Comparison of ENCODE assay signal across 1 cellular context in the genomic region with DNA sequence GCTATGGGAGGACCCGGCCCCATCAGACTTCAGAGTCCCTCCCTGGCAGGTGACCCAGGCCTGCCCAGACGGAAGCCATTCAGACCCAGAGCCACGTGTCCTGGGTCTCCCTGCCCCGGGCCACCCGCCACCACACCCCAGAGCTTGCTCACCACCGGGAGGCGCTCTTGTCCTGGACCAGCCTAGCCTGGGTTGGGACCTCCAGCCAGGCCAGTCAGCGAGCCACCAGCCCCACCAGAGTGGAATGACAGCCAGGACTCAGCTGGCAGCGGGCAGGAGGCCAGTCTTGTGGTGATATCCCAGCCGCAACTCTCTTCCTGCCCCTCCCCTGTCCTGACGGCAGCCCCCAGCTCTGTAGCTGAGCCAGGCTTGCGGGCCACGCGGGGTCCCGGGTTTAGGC.
TF ChIP-seq lines count a peak whose summit lies in the region.

No MANE protein-coding gene starts in this region.

TF ChIP-seq in K562, 482 proteins besides CTCF, POLR2A, EP300 and RAD21 (continued from another document):
- TF ChIP-seq, protein P1, sequence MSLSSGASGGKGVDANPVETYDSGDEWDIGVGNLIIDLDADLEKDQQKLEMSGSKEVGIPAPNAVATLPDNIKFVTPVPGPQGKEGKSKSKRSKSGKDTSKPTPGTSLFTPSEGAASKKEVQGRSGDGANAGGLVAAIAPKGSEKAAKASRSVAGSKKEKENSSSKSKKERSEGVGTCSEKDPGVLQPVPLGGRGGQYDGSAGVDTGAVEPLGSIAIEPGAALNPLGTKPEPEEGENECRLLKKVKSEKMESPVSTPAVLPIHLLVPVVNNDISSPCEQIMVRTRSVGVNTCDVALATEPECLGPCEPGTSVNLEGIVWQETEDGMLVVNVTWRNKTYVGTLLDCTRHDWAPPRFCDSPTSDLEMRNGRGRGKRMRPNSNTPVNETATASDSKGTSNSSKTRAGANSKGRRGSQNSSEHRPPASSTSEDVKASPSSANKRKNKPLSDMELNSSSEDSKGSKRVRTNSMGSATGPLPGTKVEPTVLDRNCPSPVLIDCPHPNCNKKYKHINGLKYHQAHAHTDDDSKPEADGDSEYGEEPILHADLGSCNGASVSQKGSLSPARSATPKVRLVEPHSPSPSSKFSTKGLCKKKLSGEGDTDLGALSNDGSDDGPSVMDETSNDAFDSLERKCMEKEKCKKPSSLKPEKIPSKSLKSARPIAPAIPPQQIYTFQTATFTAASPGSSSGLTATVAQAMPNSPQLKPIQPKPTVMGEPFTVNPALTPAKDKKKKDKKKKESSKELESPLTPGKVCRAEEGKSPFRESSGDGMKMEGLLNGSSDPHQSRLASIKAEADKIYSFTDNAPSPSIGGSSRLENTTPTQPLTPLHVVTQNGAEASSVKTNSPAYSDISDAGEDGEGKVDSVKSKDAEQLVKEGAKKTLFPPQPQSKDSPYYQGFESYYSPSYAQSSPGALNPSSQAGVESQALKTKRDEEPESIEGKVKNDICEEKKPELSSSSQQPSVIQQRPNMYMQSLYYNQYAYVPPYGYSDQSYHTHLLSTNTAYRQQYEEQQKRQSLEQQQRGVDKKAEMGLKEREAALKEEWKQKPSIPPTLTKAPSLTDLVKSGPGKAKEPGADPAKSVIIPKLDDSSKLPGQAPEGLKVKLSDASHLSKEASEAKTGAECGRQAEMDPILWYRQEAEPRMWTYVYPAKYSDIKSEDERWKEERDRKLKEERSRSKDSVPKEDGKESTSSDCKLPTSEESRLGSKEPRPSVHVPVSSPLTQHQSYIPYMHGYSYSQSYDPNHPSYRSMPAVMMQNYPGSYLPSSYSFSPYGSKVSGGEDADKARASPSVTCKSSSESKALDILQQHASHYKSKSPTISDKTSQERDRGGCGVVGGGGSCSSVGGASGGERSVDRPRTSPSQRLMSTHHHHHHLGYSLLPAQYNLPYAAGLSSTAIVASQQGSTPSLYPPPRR (CRISPR knock-in tag; IDR thresholded peaks at IDR 0.05; ENCODE audit: borderline replicate concordance): no peak
- TF ChIP-seq SP2 (IDR thresholded peaks at IDR 0.05; ENCODE audit: extremely low read depth, low read depth, low read length, poor library complexity, severe bottlenecking) (no peak), MAFG (tag; conservative IDR thresholded peaks at IDR 0.05) (no peak), HLTF (IDR thresholded peaks at IDR 0.05) (no peak), ZBTB17 (CRISPR knock-in tag; IDR thresholded peaks at IDR 0.05) (no peak), ZNF12 (CRISPR knock-in tag; IDR thresholded peaks at IDR 0.05) (no peak), ZNF766 (CRISPR knock-in tag; conservative IDR thresholded peaks at IDR 0.05) (no peak), KLF10 (CRISPR knock-in tag; IDR thresholded peaks at IDR 0.05) (no peak), ZNF140 (CRISPR knock-in tag; IDR thresholded peaks at IDR 0.05) (no peak), FOXK2 (conservative IDR thresholded peaks at IDR 0.05 in 1 of 2, IDR thresholded peaks at IDR 0.05 in 1 of 2; ENCODE audit: low read depth in 2 of 2) (no peak), FOXM1 (IDR thresholded peaks at IDR 0.05; ENCODE audit: low read depth) (no peak), FOXM1 (CRISPR knock-in tag; IDR thresholded peaks at IDR 0.05; ENCODE audit: low read depth) (no peak), YY1 (IDR thresholded peaks at IDR 0.05; ENCODE audit: borderline replicate concordance in 1 of 3, control insufficient read depth in 1 of 3, extremely low read depth in 1 of 3, insufficient read depth in 3 of 3, insufficient read length in 1 of 3, insufficient replicate concordance in 2 of 3, low read depth in 1 of 3, low read length in 2 of 3) (peak in 1 of 3 experiments; percentile 8), TCF3 (CRISPR knock-in tag; IDR thresholded peaks at IDR 0.05) (no peak), OTX1 (CRISPR knock-in tag; IDR thresholded peaks at IDR 0.05) (no peak), KHSRP (IDR thresholded peaks at IDR 0.05) (no peak), PCBP2 (IDR thresholded peaks at IDR 0.05; ENCODE audit: low read depth, low read length, poor library complexity, severe bottlenecking) (no peak), POLR2H (tag; IDR thresholded peaks at IDR 0.05; ENCODE audit: low read depth) (no peak), SRSF1 (IDR thresholded peaks at IDR 0.05; ENCODE audit: low read depth, low read length) (no peak), RBM22 (IDR thresholded peaks at IDR 0.05; ENCODE audit: low read depth, low read length, poor library complexity, severe bottlenecking) (no peak), NUFIP1 (IDR thresholded peaks at IDR 0.05; ENCODE audit: partially characterized antibody) (no peak), ZNF324 (CRISPR knock-in tag; IDR thresholded peaks at IDR 0.05) (no peak), PTBP1 (IDR thresholded peaks at IDR 0.05; ENCODE audit: low read depth, low read length) (no peak), FIP1L1 (IDR thresholded peaks at IDR 0.05; ENCODE audit: low read depth, low read length, poor library complexity, severe bottlenecking) (no peak), TOE1 (IDR thresholded peaks at IDR 0.05; ENCODE audit: borderline replicate concordance) (no peak), TOE1 (CRISPR knock-in tag; IDR thresholded peaks at IDR 0.05; ENCODE audit: borderline replicate concordance, low read depth) (no peak), KLF1 (tag; IDR thresholded peaks at IDR 0.05) (no peak), ZNF57 (CRISPR knock-in tag; IDR thresholded peaks at IDR 0.05) (no peak)
- TF ChIP-seq, protein P2, sequence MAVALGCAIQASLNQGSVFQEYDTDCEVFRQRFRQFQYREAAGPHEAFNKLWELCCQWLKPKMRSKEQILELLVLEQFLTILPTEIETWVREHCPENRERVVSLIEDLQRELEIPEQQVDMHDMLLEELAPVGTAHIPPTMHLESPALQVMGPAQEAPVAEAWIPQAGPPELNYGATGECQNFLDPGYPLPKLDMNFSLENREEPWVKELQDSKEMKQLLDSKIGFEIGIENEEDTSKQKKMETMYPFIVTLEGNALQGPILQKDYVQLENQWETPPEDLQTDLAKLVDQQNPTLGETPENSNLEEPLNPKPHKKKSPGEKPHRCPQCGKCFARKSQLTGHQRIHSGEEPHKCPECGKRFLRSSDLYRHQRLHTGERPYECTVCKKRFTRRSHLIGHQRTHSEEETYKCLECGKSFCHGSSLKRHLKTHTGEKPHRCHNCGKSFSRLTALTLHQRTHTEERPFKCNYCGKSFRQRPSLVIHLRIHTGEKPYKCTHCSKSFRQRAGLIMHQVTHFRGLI (CRISPR knock-in tag; IDR thresholded peaks at IDR 0.05): no peak
- TF ChIP-seq, protein P3, sequence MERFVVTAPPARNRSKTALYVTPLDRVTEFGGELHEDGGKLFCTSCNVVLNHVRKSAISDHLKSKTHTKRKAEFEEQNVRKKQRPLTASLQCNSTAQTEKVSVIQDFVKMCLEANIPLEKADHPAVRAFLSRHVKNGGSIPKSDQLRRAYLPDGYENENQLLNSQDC (CRISPR knock-in tag; IDR thresholded peaks at IDR 0.05): no peak
- TF ChIP-seq, protein P4, sequence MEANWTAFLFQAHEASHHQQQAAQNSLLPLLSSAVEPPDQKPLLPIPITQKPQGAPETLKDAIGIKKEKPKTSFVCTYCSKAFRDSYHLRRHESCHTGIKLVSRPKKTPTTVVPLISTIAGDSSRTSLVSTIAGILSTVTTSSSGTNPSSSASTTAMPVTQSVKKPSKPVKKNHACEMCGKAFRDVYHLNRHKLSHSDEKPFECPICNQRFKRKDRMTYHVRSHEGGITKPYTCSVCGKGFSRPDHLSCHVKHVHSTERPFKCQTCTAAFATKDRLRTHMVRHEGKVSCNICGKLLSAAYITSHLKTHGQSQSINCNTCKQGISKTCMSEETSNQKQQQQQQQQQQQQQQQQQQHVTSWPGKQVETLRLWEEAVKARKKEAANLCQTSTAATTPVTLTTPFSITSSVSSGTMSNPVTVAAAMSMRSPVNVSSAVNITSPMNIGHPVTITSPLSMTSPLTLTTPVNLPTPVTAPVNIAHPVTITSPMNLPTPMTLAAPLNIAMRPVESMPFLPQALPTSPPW (CRISPR knock-in tag; IDR thresholded peaks at IDR 0.05): 0 out of 2 replicates have a peak, but pooled peaks have one; percentile 8
- TF ChIP-seq, protein P5, sequence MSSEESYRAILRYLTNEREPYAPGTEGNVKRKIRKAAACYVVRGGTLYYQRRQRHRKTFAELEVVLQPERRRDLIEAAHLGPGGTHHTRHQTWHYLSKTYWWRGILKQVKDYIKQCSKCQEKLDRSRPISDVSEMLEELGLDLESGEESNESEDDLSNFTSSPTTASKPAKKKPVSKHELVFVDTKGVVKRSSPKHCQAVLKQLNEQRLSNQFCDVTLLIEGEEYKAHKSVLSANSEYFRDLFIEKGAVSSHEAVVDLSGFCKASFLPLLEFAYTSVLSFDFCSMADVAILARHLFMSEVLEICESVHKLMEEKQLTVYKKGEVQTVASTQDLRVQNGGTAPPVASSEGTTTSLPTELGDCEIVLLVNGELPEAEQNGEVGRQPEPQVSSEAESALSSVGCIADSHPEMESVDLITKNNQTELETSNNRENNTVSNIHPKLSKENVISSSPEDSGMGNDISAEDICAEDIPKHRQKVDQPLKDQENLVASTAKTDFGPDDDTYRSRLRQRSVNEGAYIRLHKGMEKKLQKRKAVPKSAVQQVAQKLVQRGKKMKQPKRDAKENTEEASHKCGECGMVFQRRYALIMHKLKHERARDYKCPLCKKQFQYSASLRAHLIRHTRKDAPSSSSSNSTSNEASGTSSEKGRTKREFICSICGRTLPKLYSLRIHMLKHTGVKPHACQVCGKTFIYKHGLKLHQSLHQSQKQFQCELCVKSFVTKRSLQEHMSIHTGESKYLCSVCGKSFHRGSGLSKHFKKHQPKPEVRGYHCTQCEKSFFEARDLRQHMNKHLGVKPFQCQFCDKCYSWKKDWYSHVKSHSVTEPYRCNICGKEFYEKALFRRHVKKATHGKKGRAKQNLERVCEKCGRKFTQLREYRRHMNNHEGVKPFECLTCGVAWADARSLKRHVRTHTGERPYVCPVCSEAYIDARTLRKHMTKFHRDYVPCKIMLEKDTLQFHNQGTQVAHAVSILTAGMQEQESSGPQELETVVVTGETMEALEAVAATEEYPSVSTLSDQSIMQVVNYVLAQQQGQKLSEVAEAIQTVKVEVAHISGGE (CRISPR knock-in tag; IDR thresholded peaks at IDR 0.05): no peak
- TF ChIP-seq, protein P6, sequence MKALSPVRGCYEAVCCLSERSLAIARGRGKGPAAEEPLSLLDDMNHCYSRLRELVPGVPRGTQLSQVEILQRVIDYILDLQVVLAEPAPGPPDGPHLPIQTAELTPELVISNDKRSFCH (CRISPR knock-in tag; IDR thresholded peaks at IDR 0.05): no peak
- TF ChIP-seq, protein P6 (tag; IDR thresholded peaks at IDR 0.05): no peak
- TF ChIP-seq, protein P7, sequence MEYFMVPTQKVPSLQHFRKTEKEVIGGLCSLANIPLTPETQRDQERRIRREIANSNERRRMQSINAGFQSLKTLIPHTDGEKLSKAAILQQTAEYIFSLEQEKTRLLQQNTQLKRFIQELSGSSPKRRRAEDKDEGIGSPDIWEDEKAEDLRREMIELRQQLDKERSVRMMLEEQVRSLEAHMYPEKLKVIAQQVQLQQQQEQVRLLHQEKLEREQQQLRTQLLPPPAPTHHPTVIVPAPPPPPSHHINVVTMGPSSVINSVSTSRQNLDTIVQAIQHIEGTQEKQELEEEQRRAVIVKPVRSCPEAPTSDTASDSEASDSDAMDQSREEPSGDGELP (CRISPR knock-in tag; IDR thresholded peaks at IDR 0.05; ENCODE audit: borderline replicate concordance): peak; percentile 54; the same call in 1 of the 2 replicates
- TF ChIP-seq, protein P8, sequence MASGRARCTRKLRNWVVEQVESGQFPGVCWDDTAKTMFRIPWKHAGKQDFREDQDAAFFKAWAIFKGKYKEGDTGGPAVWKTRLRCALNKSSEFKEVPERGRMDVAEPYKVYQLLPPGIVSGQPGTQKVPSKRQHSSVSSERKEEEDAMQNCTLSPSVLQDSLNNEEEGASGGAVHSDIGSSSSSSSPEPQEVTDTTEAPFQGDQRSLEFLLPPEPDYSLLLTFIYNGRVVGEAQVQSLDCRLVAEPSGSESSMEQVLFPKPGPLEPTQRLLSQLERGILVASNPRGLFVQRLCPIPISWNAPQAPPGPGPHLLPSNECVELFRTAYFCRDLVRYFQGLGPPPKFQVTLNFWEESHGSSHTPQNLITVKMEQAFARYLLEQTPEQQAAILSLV (tag; IDR thresholded peaks at IDR 0.05): no peak
- TF ChIP-seq, protein P9, sequence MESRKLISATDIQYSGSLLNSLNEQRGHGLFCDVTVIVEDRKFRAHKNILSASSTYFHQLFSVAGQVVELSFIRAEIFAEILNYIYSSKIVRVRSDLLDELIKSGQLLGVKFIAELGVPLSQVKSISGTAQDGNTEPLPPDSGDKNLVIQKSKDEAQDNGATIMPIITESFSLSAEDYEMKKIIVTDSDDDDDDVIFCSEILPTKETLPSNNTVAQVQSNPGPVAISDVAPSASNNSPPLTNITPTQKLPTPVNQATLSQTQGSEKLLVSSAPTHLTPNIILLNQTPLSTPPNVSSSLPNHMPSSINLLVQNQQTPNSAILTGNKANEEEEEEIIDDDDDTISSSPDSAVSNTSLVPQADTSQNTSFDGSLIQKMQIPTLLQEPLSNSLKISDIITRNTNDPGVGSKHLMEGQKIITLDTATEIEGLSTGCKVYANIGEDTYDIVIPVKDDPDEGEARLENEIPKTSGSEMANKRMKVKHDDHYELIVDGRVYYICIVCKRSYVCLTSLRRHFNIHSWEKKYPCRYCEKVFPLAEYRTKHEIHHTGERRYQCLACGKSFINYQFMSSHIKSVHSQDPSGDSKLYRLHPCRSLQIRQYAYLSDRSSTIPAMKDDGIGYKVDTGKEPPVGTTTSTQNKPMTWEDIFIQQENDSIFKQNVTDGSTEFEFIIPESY (CRISPR knock-in tag; IDR thresholded peaks at IDR 0.05): peak; percentile 100
- TF ChIP-seq, protein P10, sequence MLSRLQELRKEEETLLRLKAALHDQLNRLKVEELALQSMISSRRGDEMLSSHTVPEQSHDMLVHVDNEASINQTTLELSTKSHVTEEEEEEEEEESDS (CRISPR knock-in tag; IDR thresholded peaks at IDR 0.05): no peak
- TF ChIP-seq, protein P11, sequence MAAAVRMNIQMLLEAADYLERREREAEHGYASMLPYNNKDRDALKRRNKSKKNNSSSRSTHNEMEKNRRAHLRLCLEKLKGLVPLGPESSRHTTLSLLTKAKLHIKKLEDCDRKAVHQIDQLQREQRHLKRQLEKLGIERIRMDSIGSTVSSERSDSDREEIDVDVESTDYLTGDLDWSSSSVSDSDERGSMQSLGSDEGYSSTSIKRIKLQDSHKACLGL (CRISPR knock-in tag; IDR thresholded peaks at IDR 0.05; ENCODE audit: borderline replicate concordance, poor library complexity, severe bottlenecking): no peak
- TF ChIP-seq, protein P12, sequence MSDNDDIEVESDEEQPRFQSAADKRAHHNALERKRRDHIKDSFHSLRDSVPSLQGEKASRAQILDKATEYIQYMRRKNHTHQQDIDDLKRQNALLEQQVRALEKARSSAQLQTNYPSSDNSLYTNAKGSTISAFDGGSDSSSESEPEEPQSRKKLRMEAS (CRISPR knock-in tag; IDR thresholded peaks at IDR 0.05): peak; percentile 56; the same call in 1 of the 2 replicates
